Comparison of ENCODE assay signal across 1 cellular context in the genomic region with DNA sequence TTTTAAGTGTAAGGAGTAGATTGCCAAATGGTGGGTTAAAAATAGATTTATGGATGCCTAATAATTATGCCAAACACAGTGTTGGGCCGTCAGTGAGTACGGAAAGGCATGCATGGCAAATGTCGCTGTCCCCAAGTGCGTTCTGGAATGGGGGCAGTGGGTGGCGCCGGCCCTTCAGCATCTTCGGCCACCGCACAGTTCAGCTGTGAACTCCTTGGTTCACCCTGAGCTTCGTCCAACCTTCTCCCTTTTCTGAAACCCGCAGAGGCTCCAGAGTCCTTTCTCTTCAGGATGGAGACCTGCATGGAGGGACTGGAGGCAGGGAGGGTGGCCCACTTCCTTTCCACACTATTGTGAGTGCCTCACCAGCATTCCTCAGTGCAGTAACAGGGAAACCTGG.
TF ChIP-seq lines count a peak whose summit lies in the region.

No MANE protein-coding gene starts in this region.

TF ChIP-seq in K562, 482 proteins besides CTCF, POLR2A, EP300 and RAD21 (continued from another document and continues in another):
- TF ChIP-seq, protein P1, sequence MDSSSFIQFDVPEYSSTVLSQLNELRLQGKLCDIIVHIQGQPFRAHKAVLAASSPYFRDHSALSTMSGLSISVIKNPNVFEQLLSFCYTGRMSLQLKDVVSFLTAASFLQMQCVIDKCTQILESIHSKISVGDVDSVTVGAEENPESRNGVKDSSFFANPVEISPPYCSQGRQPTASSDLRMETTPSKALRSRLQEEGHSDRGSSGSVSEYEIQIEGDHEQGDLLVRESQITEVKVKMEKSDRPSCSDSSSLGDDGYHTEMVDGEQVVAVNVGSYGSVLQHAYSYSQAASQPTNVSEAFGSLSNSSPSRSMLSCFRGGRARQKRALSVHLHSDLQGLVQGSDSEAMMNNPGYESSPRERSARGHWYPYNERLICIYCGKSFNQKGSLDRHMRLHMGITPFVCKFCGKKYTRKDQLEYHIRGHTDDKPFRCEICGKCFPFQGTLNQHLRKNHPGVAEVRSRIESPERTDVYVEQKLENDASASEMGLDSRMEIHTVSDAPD (CRISPR knock-in tag; IDR thresholded peaks at IDR 0.05): no peak
- TF ChIP-seq, protein P2, sequence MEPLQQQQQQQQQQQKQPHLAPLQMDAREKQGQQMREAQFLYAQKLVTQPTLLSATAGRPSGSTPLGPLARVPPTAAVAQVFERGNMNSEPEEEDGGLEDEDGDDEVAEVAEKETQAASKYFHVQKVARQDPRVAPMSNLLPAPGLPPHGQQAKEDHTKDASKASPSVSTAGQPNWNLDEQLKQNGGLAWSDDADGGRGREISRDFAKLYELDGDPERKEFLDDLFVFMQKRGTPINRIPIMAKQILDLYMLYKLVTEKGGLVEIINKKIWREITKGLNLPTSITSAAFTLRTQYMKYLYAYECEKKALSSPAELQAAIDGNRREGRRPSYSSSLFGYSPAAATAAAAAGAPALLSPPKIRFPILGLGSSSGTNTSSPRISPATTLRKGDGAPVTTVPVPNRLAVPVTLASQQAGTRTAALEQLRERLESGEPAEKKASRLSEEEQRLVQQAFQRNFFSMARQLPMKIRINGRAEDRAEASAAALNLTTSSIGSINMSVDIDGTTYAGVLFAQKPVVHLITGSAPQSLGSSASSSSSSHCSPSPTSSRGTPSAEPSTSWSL (CRISPR knock-in tag; IDR thresholded peaks at IDR 0.05; ENCODE audit: borderline replicate concordance): no peak
- TF ChIP-seq, protein P3, sequence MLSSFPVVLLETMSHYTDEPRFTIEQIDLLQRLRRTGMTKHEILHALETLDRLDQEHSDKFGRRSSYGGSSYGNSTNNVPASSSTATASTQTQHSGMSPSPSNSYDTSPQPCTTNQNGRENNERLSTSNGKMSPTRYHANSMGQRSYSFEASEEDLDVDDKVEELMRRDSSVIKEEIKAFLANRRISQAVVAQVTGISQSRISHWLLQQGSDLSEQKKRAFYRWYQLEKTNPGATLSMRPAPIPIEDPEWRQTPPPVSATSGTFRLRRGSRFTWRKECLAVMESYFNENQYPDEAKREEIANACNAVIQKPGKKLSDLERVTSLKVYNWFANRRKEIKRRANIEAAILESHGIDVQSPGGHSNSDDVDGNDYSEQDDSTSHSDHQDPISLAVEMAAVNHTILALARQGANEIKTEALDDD (IDR thresholded peaks at IDR 0.05): no peak; the same call in 1 of the 2 replicates
- TF ChIP-seq, protein P4, sequence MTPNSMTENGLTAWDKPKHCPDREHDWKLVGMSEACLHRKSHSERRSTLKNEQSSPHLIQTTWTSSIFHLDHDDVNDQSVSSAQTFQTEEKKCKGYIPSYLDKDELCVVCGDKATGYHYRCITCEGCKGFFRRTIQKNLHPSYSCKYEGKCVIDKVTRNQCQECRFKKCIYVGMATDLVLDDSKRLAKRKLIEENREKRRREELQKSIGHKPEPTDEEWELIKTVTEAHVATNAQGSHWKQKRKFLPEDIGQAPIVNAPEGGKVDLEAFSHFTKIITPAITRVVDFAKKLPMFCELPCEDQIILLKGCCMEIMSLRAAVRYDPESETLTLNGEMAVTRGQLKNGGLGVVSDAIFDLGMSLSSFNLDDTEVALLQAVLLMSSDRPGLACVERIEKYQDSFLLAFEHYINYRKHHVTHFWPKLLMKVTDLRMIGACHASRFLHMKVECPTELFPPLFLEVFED (CRISPR knock-in tag; conservative IDR thresholded peaks at IDR 0.05): no peak
- TF ChIP-seq CBX5 (IDR thresholded peaks at IDR 0.05; ENCODE audit: borderline replicate concordance, low read depth): 0 out of 2 replicates have a peak, but pooled peaks have one; percentile 41
- no peak for TF ChIP-seq ZNF584 (CRISPR knock-in tag; IDR thresholded peaks at IDR 0.05; ENCODE audit: low read depth)
- TF ChIP-seq NR4A1 (CRISPR knock-in tag; IDR thresholded peaks at IDR 0.05): no peak
- 0 out of 2 replicates have a peak, but pooled peaks have one; percentile 57 for TF ChIP-seq NR4A1 (tag; IDR thresholded peaks at IDR 0.05)
- TF ChIP-seq, protein P5, sequence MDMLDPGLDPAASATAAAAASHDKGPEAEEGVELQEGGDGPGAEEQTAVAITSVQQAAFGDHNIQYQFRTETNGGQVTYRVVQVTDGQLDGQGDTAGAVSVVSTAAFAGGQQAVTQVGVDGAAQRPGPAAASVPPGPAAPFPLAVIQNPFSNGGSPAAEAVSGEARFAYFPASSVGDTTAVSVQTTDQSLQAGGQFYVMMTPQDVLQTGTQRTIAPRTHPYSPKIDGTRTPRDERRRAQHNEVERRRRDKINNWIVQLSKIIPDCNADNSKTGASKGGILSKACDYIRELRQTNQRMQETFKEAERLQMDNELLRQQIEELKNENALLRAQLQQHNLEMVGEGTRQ (CRISPR knock-in tag; IDR thresholded peaks at IDR 0.05): no peak
- TF ChIP-seq, protein P6, sequence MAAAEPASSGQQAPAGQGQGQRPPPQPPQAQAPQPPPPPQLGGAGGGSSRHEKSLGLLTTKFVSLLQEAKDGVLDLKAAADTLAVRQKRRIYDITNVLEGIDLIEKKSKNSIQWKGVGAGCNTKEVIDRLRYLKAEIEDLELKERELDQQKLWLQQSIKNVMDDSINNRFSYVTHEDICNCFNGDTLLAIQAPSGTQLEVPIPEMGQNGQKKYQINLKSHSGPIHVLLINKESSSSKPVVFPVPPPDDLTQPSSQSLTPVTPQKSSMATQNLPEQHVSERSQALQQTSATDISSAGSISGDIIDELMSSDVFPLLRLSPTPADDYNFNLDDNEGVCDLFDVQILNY (CRISPR knock-in tag; IDR thresholded peaks at IDR 0.05): no peak
- 0 out of 2 replicates have a peak, but pooled peaks have one; percentile 26 for TF ChIP-seq HDAC2 (IDR thresholded peaks at IDR 0.05)
- peak in 1 of 2 experiments; percentile 47; a peak in 1 of 4 replicates for TF ChIP-seq TEAD1 (CRISPR knock-in tag; IDR thresholded peaks at IDR 0.05)
- TF ChIP-seq ELF2 (CRISPR knock-in tag; IDR thresholded peaks at IDR 0.05): no peak
- no peak for TF ChIP-seq ZNF436 (CRISPR knock-in tag; IDR thresholded peaks at IDR 0.05)
- TF ChIP-seq, protein P7, sequence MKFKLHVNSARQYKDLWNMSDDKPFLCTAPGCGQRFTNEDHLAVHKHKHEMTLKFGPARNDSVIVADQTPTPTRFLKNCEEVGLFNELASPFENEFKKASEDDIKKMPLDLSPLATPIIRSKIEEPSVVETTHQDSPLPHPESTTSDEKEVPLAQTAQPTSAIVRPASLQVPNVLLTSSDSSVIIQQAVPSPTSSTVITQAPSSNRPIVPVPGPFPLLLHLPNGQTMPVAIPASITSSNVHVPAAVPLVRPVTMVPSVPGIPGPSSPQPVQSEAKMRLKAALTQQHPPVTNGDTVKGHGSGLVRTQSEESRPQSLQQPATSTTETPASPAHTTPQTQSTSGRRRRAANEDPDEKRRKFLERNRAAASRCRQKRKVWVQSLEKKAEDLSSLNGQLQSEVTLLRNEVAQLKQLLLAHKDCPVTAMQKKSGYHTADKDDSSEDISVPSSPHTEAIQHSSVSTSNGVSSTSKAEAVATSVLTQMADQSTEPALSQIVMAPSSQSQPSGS (CRISPR knock-in tag; IDR thresholded peaks at IDR 0.05): no peak
- TF ChIP-seq CBFA2T2 (conservative IDR thresholded peaks at IDR 0.05): no peak
- TF ChIP-seq, protein P8, sequence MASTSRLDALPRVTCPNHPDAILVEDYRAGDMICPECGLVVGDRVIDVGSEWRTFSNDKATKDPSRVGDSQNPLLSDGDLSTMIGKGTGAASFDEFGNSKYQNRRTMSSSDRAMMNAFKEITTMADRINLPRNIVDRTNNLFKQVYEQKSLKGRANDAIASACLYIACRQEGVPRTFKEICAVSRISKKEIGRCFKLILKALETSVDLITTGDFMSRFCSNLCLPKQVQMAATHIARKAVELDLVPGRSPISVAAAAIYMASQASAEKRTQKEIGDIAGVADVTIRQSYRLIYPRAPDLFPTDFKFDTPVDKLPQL (IDR thresholded peaks at IDR 0.05; ENCODE audit: extremely low read depth, insufficient read length): no peak
- TF ChIP-seq ZNF124 (CRISPR knock-in tag; IDR thresholded peaks at IDR 0.05): no peak
- TF ChIP-seq CTBP1 (IDR thresholded peaks at IDR 0.05; ENCODE audit: borderline replicate concordance): peak; percentile 59
- no peak for TF ChIP-seq ZNF184 (CRISPR knock-in tag; IDR thresholded peaks at IDR 0.05)
- TF ChIP-seq THRAP3 (IDR thresholded peaks at IDR 0.05; ENCODE audit: borderline replicate concordance): 0 out of 2 replicates have a peak, but pooled peaks have one; percentile 5
- TF ChIP-seq, protein P9, sequence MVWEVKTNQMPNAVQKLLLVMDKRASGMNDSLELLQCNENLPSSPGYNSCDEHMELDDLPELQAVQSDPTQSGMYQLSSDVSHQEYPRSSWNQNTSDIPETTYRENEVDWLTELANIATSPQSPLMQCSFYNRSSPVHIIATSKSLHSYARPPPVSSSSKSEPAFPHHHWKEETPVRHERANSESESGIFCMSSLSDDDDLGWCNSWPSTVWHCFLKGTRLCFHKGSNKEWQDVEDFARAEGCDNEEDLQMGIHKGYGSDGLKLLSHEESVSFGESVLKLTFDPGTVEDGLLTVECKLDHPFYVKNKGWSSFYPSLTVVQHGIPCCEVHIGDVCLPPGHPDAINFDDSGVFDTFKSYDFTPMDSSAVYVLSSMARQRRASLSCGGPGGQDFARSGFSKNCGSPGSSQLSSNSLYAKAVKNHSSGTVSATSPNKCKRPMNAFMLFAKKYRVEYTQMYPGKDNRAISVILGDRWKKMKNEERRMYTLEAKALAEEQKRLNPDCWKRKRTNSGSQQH (CRISPR knock-in tag; IDR thresholded peaks at IDR 0.05): no peak
- TF ChIP-seq CBFA2T3 (IDR thresholded peaks at IDR 0.05): no peak
- TF ChIP-seq RBM14 (IDR thresholded peaks at IDR 0.05; ENCODE audit: borderline replicate concordance, insufficient read depth, low read depth, low read length): no peak
- no peak for TF ChIP-seq ESRRB (CRISPR knock-in tag; IDR thresholded peaks at IDR 0.05; ENCODE audit: borderline replicate concordance)
- TF ChIP-seq, protein P10, sequence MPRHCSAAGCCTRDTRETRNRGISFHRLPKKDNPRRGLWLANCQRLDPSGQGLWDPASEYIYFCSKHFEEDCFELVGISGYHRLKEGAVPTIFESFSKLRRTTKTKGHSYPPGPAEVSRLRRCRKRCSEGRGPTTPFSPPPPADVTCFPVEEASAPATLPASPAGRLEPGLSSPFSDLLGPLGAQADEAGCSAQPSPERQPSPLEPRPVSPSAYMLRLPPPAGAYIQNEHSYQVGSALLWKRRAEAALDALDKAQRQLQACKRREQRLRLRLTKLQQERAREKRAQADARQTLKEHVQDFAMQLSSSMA (CRISPR knock-in tag; IDR thresholded peaks at IDR 0.05): no peak
- TF ChIP-seq CXXC5 (CRISPR knock-in tag; IDR thresholded peaks at IDR 0.05): 0 out of 2 replicates have a peak, but pooled peaks have one; percentile 39
- TF ChIP-seq ZNF24 (IDR thresholded peaks at IDR 0.05): 0 out of 2 replicates have a peak, but pooled peaks have one; percentile 30
- TF ChIP-seq, protein P11, sequence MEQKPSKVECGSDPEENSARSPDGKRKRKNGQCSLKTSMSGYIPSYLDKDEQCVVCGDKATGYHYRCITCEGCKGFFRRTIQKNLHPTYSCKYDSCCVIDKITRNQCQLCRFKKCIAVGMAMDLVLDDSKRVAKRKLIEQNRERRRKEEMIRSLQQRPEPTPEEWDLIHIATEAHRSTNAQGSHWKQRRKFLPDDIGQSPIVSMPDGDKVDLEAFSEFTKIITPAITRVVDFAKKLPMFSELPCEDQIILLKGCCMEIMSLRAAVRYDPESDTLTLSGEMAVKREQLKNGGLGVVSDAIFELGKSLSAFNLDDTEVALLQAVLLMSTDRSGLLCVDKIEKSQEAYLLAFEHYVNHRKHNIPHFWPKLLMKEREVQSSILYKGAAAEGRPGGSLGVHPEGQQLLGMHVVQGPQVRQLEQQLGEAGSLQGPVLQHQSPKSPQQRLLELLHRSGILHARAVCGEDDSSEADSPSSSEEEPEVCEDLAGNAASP (IDR thresholded peaks at IDR 0.05): no peak
- TF ChIP-seq XRCC4 (IDR thresholded peaks at IDR 0.05; ENCODE audit: extremely low read depth, insufficient read depth, insufficient read length): no peak
- no peak for TF ChIP-seq SAFB2 (IDR thresholded peaks at IDR 0.05; ENCODE audit: borderline replicate concordance, low read depth, low read length, severe bottlenecking)
- TF ChIP-seq PCBP2 (IDR thresholded peaks at IDR 0.05; ENCODE audit: low read depth, low read length, poor library complexity, severe bottlenecking): no peak
- no peak for TF ChIP-seq ZNF780A (CRISPR knock-in tag; IDR thresholded peaks at IDR 0.05)
- no peak for TF ChIP-seq ETV6 (IDR thresholded peaks at IDR 0.05; ENCODE audit: borderline replicate concordance in 1 of 2, low read depth in 2 of 2, low read length in 1 of 2)
- no peak for TF ChIP-seq ETV6 (CRISPR knock-in tag; IDR thresholded peaks at IDR 0.05; ENCODE audit: borderline replicate concordance)
- peak; percentile 73 for TF ChIP-seq ZNF766 (CRISPR knock-in tag; conservative IDR thresholded peaks at IDR 0.05)
- peak; percentile 45; the same call in 1 of the 2 replicates for TF ChIP-seq JUND (IDR thresholded peaks at IDR 0.05; ENCODE audit: borderline replicate concordance, low read depth, low read length)
- TF ChIP-seq JUND (tag; IDR thresholded peaks at IDR 0.05; ENCODE audit: borderline replicate concordance, low read depth, low read length): no peak; the same call in 2 of the 3 replicates
- TF ChIP-seq, protein P12, sequence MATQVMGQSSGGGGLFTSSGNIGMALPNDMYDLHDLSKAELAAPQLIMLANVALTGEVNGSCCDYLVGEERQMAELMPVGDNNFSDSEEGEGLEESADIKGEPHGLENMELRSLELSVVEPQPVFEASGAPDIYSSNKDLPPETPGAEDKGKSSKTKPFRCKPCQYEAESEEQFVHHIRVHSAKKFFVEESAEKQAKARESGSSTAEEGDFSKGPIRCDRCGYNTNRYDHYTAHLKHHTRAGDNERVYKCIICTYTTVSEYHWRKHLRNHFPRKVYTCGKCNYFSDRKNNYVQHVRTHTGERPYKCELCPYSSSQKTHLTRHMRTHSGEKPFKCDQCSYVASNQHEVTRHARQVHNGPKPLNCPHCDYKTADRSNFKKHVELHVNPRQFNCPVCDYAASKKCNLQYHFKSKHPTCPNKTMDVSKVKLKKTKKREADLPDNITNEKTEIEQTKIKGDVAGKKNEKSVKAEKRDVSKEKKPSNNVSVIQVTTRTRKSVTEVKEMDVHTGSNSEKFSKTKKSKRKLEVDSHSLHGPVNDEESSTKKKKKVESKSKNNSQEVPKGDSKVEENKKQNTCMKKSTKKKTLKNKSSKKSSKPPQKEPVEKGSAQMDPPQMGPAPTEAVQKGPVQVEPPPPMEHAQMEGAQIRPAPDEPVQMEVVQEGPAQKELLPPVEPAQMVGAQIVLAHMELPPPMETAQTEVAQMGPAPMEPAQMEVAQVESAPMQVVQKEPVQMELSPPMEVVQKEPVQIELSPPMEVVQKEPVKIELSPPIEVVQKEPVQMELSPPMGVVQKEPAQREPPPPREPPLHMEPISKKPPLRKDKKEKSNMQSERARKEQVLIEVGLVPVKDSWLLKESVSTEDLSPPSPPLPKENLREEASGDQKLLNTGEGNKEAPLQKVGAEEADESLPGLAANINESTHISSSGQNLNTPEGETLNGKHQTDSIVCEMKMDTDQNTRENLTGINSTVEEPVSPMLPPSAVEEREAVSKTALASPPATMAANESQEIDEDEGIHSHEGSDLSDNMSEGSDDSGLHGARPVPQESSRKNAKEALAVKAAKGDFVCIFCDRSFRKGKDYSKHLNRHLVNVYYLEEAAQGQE (CRISPR knock-in tag; IDR thresholded peaks at IDR 0.05; ENCODE audit: low read depth): peak; percentile 79; the same call in 1 of the 2 replicates
- TF ChIP-seq TAF7 (tag; IDR thresholded peaks at IDR 0.05): no peak
- no peak for TF ChIP-seq C11orf30 (IDR thresholded peaks at IDR 0.05; ENCODE audit: low read depth)
- TF ChIP-seq ATF7 (IDR thresholded peaks at IDR 0.05): peak; percentile 29; the same call in 1 of the 2 replicates
- no peak for TF ChIP-seq ZNF239 (CRISPR knock-in tag; IDR thresholded peaks at IDR 0.05)
- TF ChIP-seq CREB1 (IDR thresholded peaks at IDR 0.05): no peak
- no peak for TF ChIP-seq CREB1 (CRISPR knock-in tag; IDR thresholded peaks at IDR 0.05)
- no peak for TF ChIP-seq SNRNP70 (optimal IDR thresholded peaks at IDR 0.05; ENCODE audit: low read depth, low read length)
- TF ChIP-seq FOXA1 (IDR thresholded peaks at IDR 0.05; ENCODE audit: borderline replicate concordance): no peak
